In genomic region chr22:24429411-24430365, GRCh38 we compare ENCODE assay signal across 8 cellular contexts. TPM values are rescaled to one million over a fixed set of nuclear protein-coding genes. Genes with fewer than 3 reads are reported as not detected.
DNase-seq lines count a peak whose midpoint lies in the region; ATAC-seq lines count a peak whose summit lies in the region.

No MANE protein-coding gene starts in this region.

- peak overlapping the region; percentile 90 to 99 (median 96) for H3K27ac Mint-ChIP-seq in CD4-positive, alpha-beta memory T cell
- H3K27ac Mint-ChIP-seq in activated CD8-positive, alpha-beta T cell treated with anti-CD3 and anti-CD28 coated beads, Interleukin-2, amount 10 ng/mL, durations not matched to agents 7 days and 5 days = peak overlapping the region; percentile 93

- POLR2A ChIA-PET in CD4-positive, alpha-beta memory T cell (lab: Charles Lee; ENCODE audit: partially characterized antibody) = interaction anchor here (0.8 to 3.2 kb wide), 5 partner anchors 13 to 273 kb away, joined by 3 to 10 read pairs (median 3); no protein-coding TSS in a partner anchor
- POLR2A ChIA-PET in activated CD8-positive, alpha-beta T cell treated with anti-CD3 and anti-CD28 coated beads, Interleukin-2, amount 10 ng/mL, durations not matched to agents 7 days and 5 days (lab: Charles Lee) = no interaction called here

- H3K4me3 Mint-ChIP-seq in CD4-positive, alpha-beta memory T cell = peak overlapping the region; percentile 86 to 97 (median 94)
- H3K4me3 Mint-ChIP-seq in activated CD8-positive, alpha-beta T cell treated with anti-CD3 and anti-CD28 coated beads, Interleukin-2, amount 10 ng/mL, durations not matched to agents 7 days and 5 days = peak overlapping the region; percentile 80

- H3K9me3 ChIP-seq in CD4-positive, alpha-beta memory T cell (ENCODE audit: control insufficient read depth in 1 of 2, low read length in 2 of 2) = no peaks in the 10 kb centered on the region
- H3K9me3 ChIP-seq in MG63 = no peaks in the 10 kb centered on the region

- peaks cover 0 to 3% of the 10 kb centered on the region in 2 donors for H3K27me3 Mint-ChIP-seq in CD4-positive, alpha-beta memory T cell
- H3K27me3 Mint-ChIP-seq in activated CD8-positive, alpha-beta T cell treated with anti-CD3 and anti-CD28 coated beads, Interleukin-2, amount 10 ng/mL, durations not matched to agents 7 days and 5 days (ENCODE audit: low read depth) = no peaks in the 10 kb centered on the region

- H3K27ac ChIP-seq in CD4-positive, alpha-beta memory T cell (ENCODE audit: low read depth, low read length) = peak overlapping the region; percentile 81

- peaks cover 49 to 90% (median 74%) of the 10 kb centered on the region in 4 donors for H3K4me1 Mint-ChIP-seq in CD4-positive, alpha-beta memory T cell
- H3K4me1 Mint-ChIP-seq in activated CD8-positive, alpha-beta T cell treated with anti-CD3 and anti-CD28 coated beads, Interleukin-2, amount 10 ng/mL, durations not matched to agents 7 days and 5 days (ENCODE audit: low read depth) = peaks cover 91% of the 10 kb centered on the region

- H3K36me3 ChIP-seq in CD4-positive, alpha-beta memory T cell (ENCODE audit: insufficient read depth, low read length) = peaks cover 10% of the 10 kb centered on the region
- H3K36me3 ChIP-seq in MG63 = no peaks in the 10 kb centered on the region

- intact Hi-C loops in CD4-positive, alpha-beta memory T cell (cut with micrococcal nuclease) = loop anchor here (5.0 kb wide), 1 partner anchor 417 kb away; the partner anchor contains the start of gene CABIN1
- intact Hi-C loops in left cardiac atrium (cut with DNase I) = no loop called here

- peak; percentile 17 for ATAC-seq in activated CD8-positive, alpha-beta T cell treated with anti-CD3 and anti-CD28 coated beads, Interleukin-2, amount 10 ng/mL, durations not matched to agents 7 days and 5 days
- ATAC-seq in left cardiac atrium (peak in 1 of 2 donors; percentile 21), HG02981 (IDR thresholded peaks at IDR 0.05; ENCODE audit: unreplicated experiment) (no peak), GM19467 (IDR thresholded peaks at IDR 0.05; ENCODE audit: unreplicated experiment) (no peak)

- DNase-seq in CD4-positive, alpha-beta memory T cell = peak; percentile 43 to 69 (median 56)
- DNase-seq in MG63 (peak; percentile 73), left cardiac atrium (peak; percentile 71), 8988T (no peak)
- DNase-seq in activated CD8-positive, alpha-beta T cell treated with anti-CD3 and anti-CD28 coated beads, Interleukin-2, amount 10 ng/mL, durations not matched to agents 7 days and 5 days = peak; percentile 80
- peak; percentile 81 for DNase-seq in stimulated activated CD8-positive, alpha-beta memory T cell treated with anti-CD3 and anti-CD28 coated beads, Interleukin-4, amount 100 ng/mL, for 48 hours

- H3K27me3 ChIP-seq in CD4-positive, alpha-beta memory T cell (ENCODE audit: insufficient read depth, low read length) = no peaks in the 10 kb centered on the region
- no peaks in the 10 kb centered on the region for H3K27me3 ChIP-seq in MG63

- peaks cover 0 to 6% (median 0%) of the 10 kb centered on the region in 8 donors for H3K9me3 Mint-ChIP-seq in CD4-positive, alpha-beta memory T cell
- H3K9me3 Mint-ChIP-seq in activated CD8-positive, alpha-beta T cell treated with anti-CD3 and anti-CD28 coated beads, Interleukin-2, amount 10 ng/mL, durations not matched to agents 7 days and 5 days (ENCODE audit: insufficient read depth) = no peaks in the 10 kb centered on the region

- H3K4me1 ChIP-seq in CD4-positive, alpha-beta memory T cell (ENCODE audit: insufficient read depth, low read length) = peaks cover 94% of the 10 kb centered on the region

- CTCF ChIA-PET in CD4-positive, alpha-beta memory T cell (lab: Charles Lee; ENCODE audit: partially characterized antibody) = interaction anchor here (1.4 to 2.5 kb wide), 2 partner anchors 10 to 74 kb away, joined by 3 to 12 read pairs; no protein-coding TSS in a partner anchor
- CTCF ChIA-PET in activated CD8-positive, alpha-beta T cell treated with anti-CD3 and anti-CD28 coated beads, Interleukin-2, amount 10 ng/mL, durations not matched to agents 7 days and 5 days (lab: Charles Lee) = interaction anchor here (1.1 to 1.6 kb wide), 3 partner anchors 8 to 92 kb away, joined by 3 to 9 read pairs (median 6); no protein-coding TSS in a partner anchor

- peaks cover 3 to 32% of the 10 kb centered on the region in 2 donors for H3K36me3 Mint-ChIP-seq in CD4-positive, alpha-beta memory T cell
- H3K36me3 Mint-ChIP-seq in activated CD8-positive, alpha-beta T cell treated with anti-CD3 and anti-CD28 coated beads, Interleukin-2, amount 10 ng/mL, durations not matched to agents 7 days and 5 days (ENCODE audit: low read depth) = peaks cover 12% of the 10 kb centered on the region

- H3K4me3 ChIP-seq in CD4-positive, alpha-beta memory T cell (ENCODE audit: low read length in 2 of 2) = peak overlapping the region; percentile 75 to 100
- no peak overlapping the region for H3K4me3 ChIP-seq in MG63

RNA-seq across cellular contexts. Expression of gene ADORA2A, which starts 2.3 kb away (rescaled TPM):
- total RNA-seq in CD4-positive, alpha-beta memory T cell = 10 to 100 TPM; 34.5 to 35.0 TPM
- polyA plus RNA-seq in CD4-positive, alpha-beta memory T cell = 10 to 100 TPM; 66.7 to 74.7 TPM
- 0.16 and 2.0 TPM in 2 replicates for total RNA-seq in MG63 (2014; rRNA removed; shearing (Covaris generic); ENCODE audit: low replicate concordance)
- total RNA-seq in activated CD8-positive, alpha-beta T cell treated with anti-CD3 and anti-CD28 coated beads, Interleukin-2, amount 10 ng/mL, durations not matched to agents 7 days and 5 days = 10 to 100 TPM; 20.3 to 20.4 TPM
- 1 to 10 TPM; 4.6 to 6.0 TPM for total RNA-seq in left cardiac atrium
